8 cellular contexts compared by ENCODE assay signal in genomic region chr11:128694618-128695481, GRCh38. TPM values are rescaled to one million over a fixed set of nuclear protein-coding genes. Genes with fewer than 3 reads are reported as not detected.
DNase-seq lines count a peak whose midpoint lies in the region; ATAC-seq and TF ChIP-seq lines count a peak whose summit lies in the region.

No MANE protein-coding gene starts in this region.

- no peaks in the 10 kb centered on the region for H3K27me3 ChIP-seq in CD4-positive, alpha-beta memory T cell (ENCODE audit: insufficient read depth, low read length)
- H3K27me3 ChIP-seq in SJCRH30 (no peaks in the 10 kb centered on the region), mucosa of rectum (ENCODE audit: control insufficient read depth in 2 of 2, insufficient read depth in 2 of 2, low read length in 2 of 2) (peaks cover 6 to 19% of the 10 kb centered on the region in 2 donors)

- CTCF ChIA-PET in CD4-positive, alpha-beta memory T cell (lab: Charles Lee; ENCODE audit: partially characterized antibody), result interaction anchor here (1.2 to 2.0 kb wide), 8 partner anchors 10 to 537 kb away, joined by 3 to 8 read pairs (median 5); no protein-coding TSS in a partner anchor

- H3K36me3 ChIP-seq in CD4-positive, alpha-beta memory T cell (ENCODE audit: insufficient read depth, low read length), result no peaks in the 10 kb centered on the region
- H3K36me3 ChIP-seq in SJCRH30 (no peaks in the 10 kb centered on the region), mucosa of rectum (ENCODE audit: control insufficient read depth in 2 of 2, insufficient read depth in 2 of 2, low read length in 2 of 2) (no peaks in the 10 kb centered on the region)

- TF ChIP-seq CTCF in coronary artery (IDR thresholded peaks at IDR 0.05), result no peak

- POLR2A ChIA-PET in CD4-positive, alpha-beta memory T cell (lab: Charles Lee; ENCODE audit: partially characterized antibody), result interaction anchor here (0.6 to 3.5 kb wide), 28 partner anchors 8 to 655 kb away, joined by 3 to 153 read pairs (median 5); partner anchors contain the start of gene KCNJ1

- H3K9me3 ChIP-seq in CD4-positive, alpha-beta memory T cell (ENCODE audit: control insufficient read depth in 1 of 2, low read length in 2 of 2), result no peaks in the 10 kb centered on the region
- no peaks in the 10 kb centered on the region for H3K9me3 ChIP-seq in SJCRH30 (replicated peaks)
- H3K9me3 ChIP-seq in mucosa of rectum (ENCODE audit: control insufficient read depth in 2 of 2, low read length in 2 of 2), result no peaks in the 10 kb centered on the region

- peak overlapping the region; percentile 95 to 99 (median 96) for H3K27ac Mint-ChIP-seq in CD4-positive, alpha-beta memory T cell

- H3K36me3 Mint-ChIP-seq in CD4-positive, alpha-beta memory T cell, result peaks cover 19 to 41% of the 10 kb centered on the region in 2 donors

- peaks cover 0 to 7% (median 0%) of the 10 kb centered on the region in 8 donors for H3K9me3 Mint-ChIP-seq in CD4-positive, alpha-beta memory T cell

- H3K4me3 Mint-ChIP-seq in CD4-positive, alpha-beta memory T cell, result peak overlapping the region; percentile 94 to 99 (median 96)

- peak overlapping the region; percentile 73 to 80 for H3K9ac ChIP-seq in mucosa of rectum (ENCODE audit: low read depth in 1 of 2, low read length in 2 of 2)

- peak; percentile 25 to 55 (median 26) for DNase-seq in CD4-positive, alpha-beta memory T cell
- peak; percentile 8 to 34 for DNase-seq in SJCRH30
- no peak for DNase-seq in coronary artery (ENCODE audit: low spot score)
- DNase-seq in nucleus accumbens (lab: John Stamatoyannopoulos, UW), result no peak
- no peak for DNase-seq in ACHN
- DNase-seq in A172 (ENCODE audit: low spot score), result no peak

- in situ Hi-C loops in ACHN (cut with HindIII; ENCODE audit: low pct_ligation_motif_present, low pct_unique_long_range_greater_than_20kb, low sequenced_read_pairs), result no loop called here

- H3K4me1 ChIP-seq in CD4-positive, alpha-beta memory T cell (ENCODE audit: insufficient read depth, low read length), result peaks cover 50% of the 10 kb centered on the region
- H3K4me1 ChIP-seq in SJCRH30 (no peaks in the 10 kb centered on the region; the same call in 1 of the 2 replicates), mucosa of rectum (ENCODE audit: control insufficient read depth in 2 of 2, insufficient read depth in 2 of 2, low read length in 2 of 2) (peaks cover 0 to 7% of the 10 kb centered on the region in 2 donors)

- H3K27me3 Mint-ChIP-seq in CD4-positive, alpha-beta memory T cell, result peaks cover 0 to 6% of the 10 kb centered on the region in 2 donors

- intact Hi-C loops in CD4-positive, alpha-beta memory T cell (cut with micrococcal nuclease), result loop anchor here (1.0 to 10.0 kb wide), 5 partner anchors 9 to 1310 kb away; partner anchors contain the start of gene PRDM10

- peak overlapping the region; percentile 77 for H3K27ac ChIP-seq in CD4-positive, alpha-beta memory T cell (ENCODE audit: low read depth, low read length)
- H3K27ac ChIP-seq in SJCRH30 (peak overlapping the region; percentile 61; the same call in 1 of the 2 replicates), coronary artery (peak overlapping the region; percentile 62 to 94), mucosa of rectum (ENCODE audit: low read depth in 2 of 2, low read length in 2 of 2) (peak overlapping the region; percentile 76 to 88)

- peaks cover 36 to 76% (median 48%) of the 10 kb centered on the region in 4 donors for H3K4me1 Mint-ChIP-seq in CD4-positive, alpha-beta memory T cell

- ATAC-seq in GM21717 (IDR thresholded peaks at IDR 0.05; ENCODE audit: unreplicated experiment), result peak; percentile 25

- H3K4me3 ChIP-seq in CD4-positive, alpha-beta memory T cell (ENCODE audit: low read length in 2 of 2), result peak overlapping the region; percentile 77 to 79
- H3K4me3 ChIP-seq in SJCRH30 (peak overlapping the region; percentile 69), coronary artery (peak overlapping the region; percentile 90), mucosa of rectum (ENCODE audit: low read length in 2 of 2) (peak overlapping the region; percentile 60 to 78)

RNA-seq across cellular contexts. Expression of gene FLI1, which starts 1.0 kb away (rescaled TPM):
- total RNA-seq in CD4-positive, alpha-beta memory T cell, result 100 to 1,000 TPM; 112 to 122 TPM
- 10 to 100 TPM; 54.6 to 93.1 TPM for polyA plus RNA-seq in CD4-positive, alpha-beta memory T cell
- 3.2 and 4.1 TPM in 2 replicates for total RNA-seq in SJCRH30 (2014; rRNA removed; shearing (Covaris generic))
- 3.6 and 6.1 TPM in 2 replicates for total RNA-seq in A172 (2014; rRNA removed; shearing (Covaris generic))

Comparison
In these comparisons a context has a peak if more than half of its experiments do, and no peak if none do; other contexts are left out.
1. DNase-seq: peak in CD4-positive, alpha-beta memory T cell (5 of 5) and SJCRH30 (2 of 2); none in coronary artery (single experiment), nucleus accumbens (0 of 56), ACHN (single experiment) and A172 (single experiment).
2. RNA of gene FLI1, which starts 1.0 kb away (total RNA-seq): 112 to 122 TPM in CD4-positive, alpha-beta memory T cell; 3.6 to 6.1 TPM in A172 and 3.2 to 4.1 TPM in SJCRH30; every median in the first group is over 10 times any median in the second.
3. Peak in every context shown above with its lines, with median percentiles within 50 percentile points of each other: H3K27ac ChIP-seq and H3K4me3 ChIP-seq.